ENCODE assay signal across 17 cellular contexts in the genomic region with DNA sequence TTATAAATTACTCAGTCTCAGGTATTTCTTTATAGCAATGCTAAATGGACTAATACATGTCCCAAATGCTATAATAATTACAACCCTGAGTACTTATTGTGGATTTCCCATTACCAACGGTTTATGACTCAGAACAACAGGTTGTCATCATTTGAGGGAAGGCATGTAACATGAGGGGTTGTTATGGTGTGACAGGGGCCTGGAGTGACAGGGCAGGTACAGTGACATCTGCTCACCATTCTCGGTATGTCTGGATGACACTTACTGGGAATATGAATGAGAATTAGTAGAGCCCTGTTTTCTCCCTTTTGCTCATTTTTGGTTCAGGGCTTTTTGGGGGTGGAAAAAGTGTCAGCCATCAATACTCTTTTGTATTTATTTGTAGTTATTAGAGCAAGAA.
"Had no signal": no experiment of that assay in that cellular context is flagged by ENCODE, and none has a peak within 500 bp of the region (broad histone marks: within the 10 kb centered on the region; RNA-seq: fewer than 3 reads in every experiment).

No MANE protein-coding gene starts in this region.

- ATAC-seq: foreskin keratinocyte; heart left ventricle; left colon; left ventricle myocardium superior; natural killer cell treated with Interleukin-12 subunit alpha and Interleukin-12 subunit beta and Interleukin-15 and Interleukin-18, amount 100 ng/mL, for 72 hours had no signal

- DNase-seq: effector CD4-positive, alpha-beta T cell; endodermal cell; foreskin keratinocyte; heart left ventricle; hippocampal formation; left colon; left ventricle myocardium superior; mesenchymal stem cell; midbrain; ovary; sigmoid colon; small intestine; stimulated activated CD4-positive, alpha-beta T cell treated with anti-CD3 and anti-CD28 coated beads, Interleukin-12 subunit alpha, Interleukin-12 subunit beta, amount 100 ng/mL, for 4 hours; stimulated activated naive CD4-positive, alpha-beta T cell treated with Interleukin-2 at 50 U/mL for 16 hours; trophoblast cell had no signal

- FAIRE-seq: endothelial cell of umbilical vein, small intestine had no signal
